Comparison of ENCODE assay signal across 19 cellular contexts in genomic region chr17:29650407-29650806, GRCh38. TPM values are rescaled to one million over a fixed set of nuclear protein-coding genes. Genes with fewer than 3 reads are reported as not detected.
A peak's percentile ranks its signal among the peaks of the same experiment; 100 is the strongest.
DNase-seq lines count a peak whose midpoint lies in the region; ATAC-seq and TF ChIP-seq lines count a peak whose summit lies in the region.
"Had no signal": no experiment of that assay in that cellular context is flagged by ENCODE, and none has a peak within 500 bp of the region (broad histone marks: within the 10 kb centered on the region; RNA-seq: fewer than 3 reads in every experiment).

No MANE protein-coding gene starts in this region.

- no peak overlapping the region for H3K4me2 ChIP-seq in neuronal stem cell (ENCODE audit: insufficient read depth, low read length, poor library complexity, severe bottlenecking)
- H3K4me2 ChIP-seq: neural progenitor cell had no signal

- H3K36me3 Mint-ChIP-seq in activated CD4-positive, alpha-beta T cell treated with anti-CD3 and anti-CD28 coated beads for 36 hours (ENCODE audit: low read depth), result peaks cover 28% of the 10 kb centered on the region
- peaks cover 40% of the 10 kb centered on the region for H3K36me3 Mint-ChIP-seq in activated CD4-positive, alpha-beta T cell treated with anti-CD3 and anti-CD28 coated beads, Interleukin-2, amount 10 ng/mL, durations not matched to agents 24 days and 14 days (ENCODE audit: low read depth)
- H3K36me3 Mint-ChIP-seq in effector memory CD8-positive, alpha-beta T cell (ENCODE audit: insufficient read depth), result peaks cover 75% of the 10 kb centered on the region

- H3K36me3 ChIP-seq in skeletal muscle tissue (ENCODE audit: control insufficient read depth in 3 of 3, insufficient read depth in 3 of 3, low read length in 3 of 3), result peaks cover 6 to 21% (median 17%) of the 10 kb centered on the region in 3 donors
- H3K36me3 ChIP-seq in prostate gland, result no peaks in the 10 kb centered on the region
- peaks cover 3 to 4% of the 10 kb centered on the region in 2 donors for H3K36me3 ChIP-seq in neuronal stem cell (replicated peaks in 1 of 2; ENCODE audit: control insufficient read depth in 2 of 2, insufficient read depth in 2 of 2, low read length in 2 of 2)
- H3K36me3 ChIP-seq: HAP-1, neural progenitor cell had no signal

- intact Hi-C loops in activated CD4-positive, alpha-beta T cell treated with anti-CD3 and anti-CD28 coated beads for 36 hours (cut with DNase I, micrococcal nuclease), result no loop called here
- intact Hi-C loops in activated CD4-positive, alpha-beta T cell treated with anti-CD3 and anti-CD28 coated beads, Interleukin-2, amount 10 ng/mL, durations not matched to agents 24 days and 14 days (cut with micrococcal nuclease), result no loop called here
- intact Hi-C loops in prostate gland (cut with DNase I), result no loop called here

- peak overlapping the region; percentile 15 for H3K27ac Mint-ChIP-seq in activated CD4-positive, alpha-beta T cell treated with anti-CD3 and anti-CD28 coated beads for 36 hours
- H3K27ac Mint-ChIP-seq in activated CD4-positive, alpha-beta T cell treated with anti-CD3 and anti-CD28 coated beads, Interleukin-2, amount 10 ng/mL, durations not matched to agents 24 days and 14 days, result no peak overlapping the region
- peak overlapping the region; percentile 53 to 78 for H3K27ac Mint-ChIP-seq in effector memory CD8-positive, alpha-beta T cell
- H3K27ac Mint-ChIP-seq: mesothelial cell of epicardium, neural progenitor cell had no signal

- no peaks in the 10 kb centered on the region for H3K79me1 ChIP-seq in neuronal stem cell (ENCODE audit: low read depth, low read length)

- H2AK5ac ChIP-seq in neuronal stem cell (ENCODE audit: low read depth, low read length), result no peak overlapping the region

- ATAC-seq in activated CD4-positive, alpha-beta T cell treated with anti-CD3 and anti-CD28 coated beads for 36 hours, result peak; percentile 19
- no peak for ATAC-seq in effector memory CD8-positive, alpha-beta T cell (replicated peaks)
- ATAC-seq: activated naive CD4-positive, alpha-beta T cell treated with anti-CD3 and anti-CD28 coated beads, Interleukin-2, amount 50 U/mL, for 72 hours; HepG2 had no signal

- no peak overlapping the region for H3K14ac ChIP-seq in neuronal stem cell (ENCODE audit: low read length)

- H2BK120ac ChIP-seq in neuronal stem cell (ENCODE audit: low read depth, low read length), result no peak overlapping the region

- H4K91ac ChIP-seq in neuronal stem cell (ENCODE audit: low read depth, low read length, poor library complexity), result no peak overlapping the region

- no peaks in the 10 kb centered on the region for H3K27me3 ChIP-seq in skeletal muscle tissue (ENCODE audit: control insufficient read depth in 3 of 3, insufficient read depth in 3 of 3, low read length in 3 of 3)
- no peaks in the 10 kb centered on the region for H3K27me3 ChIP-seq in prostate gland (replicated peaks; ENCODE audit: insufficient read depth)
- H3K27me3 ChIP-seq in neuronal stem cell (ENCODE audit: control insufficient read depth in 3 of 3, insufficient read depth in 3 of 3, low read depth in 1 of 3, low read length in 3 of 3), result no peaks in the 10 kb centered on the region
- H3K27me3 ChIP-seq: BE2C, neural progenitor cell, SJCRH30 had no signal

- H3K4me1 ChIP-seq in skeletal muscle tissue (ENCODE audit: control insufficient read depth in 3 of 3, insufficient read depth in 3 of 3, low read length in 3 of 3), result peaks cover 9 to 11% (median 10%) of the 10 kb centered on the region in 3 donors
- no peaks in the 10 kb centered on the region for H3K4me1 ChIP-seq in prostate gland (replicated peaks)
- no peaks in the 10 kb centered on the region for H3K4me1 ChIP-seq in neuronal stem cell (ENCODE audit: control insufficient read depth in 2 of 2, insufficient read depth in 1 of 2, low read depth in 1 of 2, low read length in 2 of 2)
- H3K4me1 ChIP-seq: HAP-1, neural progenitor cell had no signal

- no peak overlapping the region for H3K4ac ChIP-seq in neuronal stem cell (ENCODE audit: low read length)

- H3K9me3 ChIP-seq in skeletal muscle tissue (ENCODE audit: control insufficient read depth in 3 of 3, low read length in 3 of 3) (no peaks in the 10 kb centered on the region), prostate gland (no peaks in the 10 kb centered on the region), neuronal stem cell (replicated peaks in 1 of 2; ENCODE audit: control insufficient read depth in 2 of 2, insufficient read depth in 1 of 2, low read depth in 1 of 2, low read length in 2 of 2) (no peaks in the 10 kb centered on the region)
- H3K9me3 ChIP-seq: BE2C, HAP-1, SJCRH30 had no signal

- H3K4me3 ChIP-seq in NB4 (ENCODE audit: low read depth, low read length), result no peak overlapping the region
- H3K4me3 ChIP-seq in skeletal muscle tissue (ENCODE audit: low read length in 3 of 3), result no peak overlapping the region
- no peak overlapping the region for H3K4me3 ChIP-seq in prostate gland
- no peak overlapping the region for H3K4me3 ChIP-seq in neuronal stem cell (ENCODE audit: low read length in 2 of 2)
- H3K4me3 ChIP-seq: HAP-1, neural progenitor cell, SJCRH30 had no signal

- H3K4me1 Mint-ChIP-seq in activated CD4-positive, alpha-beta T cell treated with anti-CD3 and anti-CD28 coated beads for 36 hours, result peaks cover 8% of the 10 kb centered on the region
- H3K4me1 Mint-ChIP-seq in activated CD4-positive, alpha-beta T cell treated with anti-CD3 and anti-CD28 coated beads, Interleukin-2, amount 10 ng/mL, durations not matched to agents 24 days and 14 days, result peaks cover 5% of the 10 kb centered on the region
- H3K4me1 Mint-ChIP-seq in effector memory CD8-positive, alpha-beta T cell (ENCODE audit: low read depth in 2 of 2), result peaks cover 0 to 2% of the 10 kb centered on the region in 2 donors
- H3K4me1 Mint-ChIP-seq: neural progenitor cell had no signal

- POLR2A ChIA-PET in activated CD4-positive, alpha-beta T cell treated with anti-CD3 and anti-CD28 coated beads for 36 hours (lab: Charles Lee), result no interaction called here

- no peak overlapping the region for H2BK12ac ChIP-seq in neuronal stem cell (ENCODE audit: low read length)

- H3K9ac ChIP-seq in skeletal muscle tissue (ENCODE audit: low read depth in 1 of 3, low read length in 3 of 3), result no peak overlapping the region
- H3K9ac ChIP-seq in neuronal stem cell (ENCODE audit: low read depth, low read length, poor library complexity), result no peak overlapping the region
- H3K9ac ChIP-seq: neural progenitor cell had no signal

- H3K4me3 Mint-ChIP-seq in activated CD4-positive, alpha-beta T cell treated with anti-CD3 and anti-CD28 coated beads for 36 hours, result no peak overlapping the region
- H3K4me3 Mint-ChIP-seq in activated CD4-positive, alpha-beta T cell treated with anti-CD3 and anti-CD28 coated beads, Interleukin-2, amount 10 ng/mL, durations not matched to agents 24 days and 14 days, result no peak overlapping the region
- no peak overlapping the region for H3K4me3 Mint-ChIP-seq in effector memory CD8-positive, alpha-beta T cell
- H3K4me3 Mint-ChIP-seq: mesothelial cell of epicardium, neural progenitor cell had no signal

- TF ChIP-seq POLR2A in NB4 (IDR thresholded peaks at IDR 0.05; ENCODE audit: extremely low read depth, insufficient read length), result no peak
- TF ChIP-seq POLR2A in prostate gland (IDR thresholded peaks at IDR 0.05), result no peak

- CTCF ChIA-PET in activated CD4-positive, alpha-beta T cell treated with anti-CD3 and anti-CD28 coated beads for 36 hours (lab: Charles Lee), result no interaction called here

- H3K18ac ChIP-seq in neuronal stem cell (ENCODE audit: low read length), result no peak overlapping the region

- H3K23ac ChIP-seq in neuronal stem cell (ENCODE audit: low read depth, low read length, poor library complexity), result no peak overlapping the region

- no peak for TF ChIP-seq CTCF in NB4 (IDR thresholded peaks at IDR 0.05; ENCODE audit: low read depth, low read length)
- TF ChIP-seq CTCF in prostate gland (IDR thresholded peaks at IDR 0.05), result no peak

- H3K9me3 Mint-ChIP-seq in activated CD4-positive, alpha-beta T cell treated with anti-CD3 and anti-CD28 coated beads for 36 hours (ENCODE audit: low read depth), result no peaks in the 10 kb centered on the region
- H3K9me3 Mint-ChIP-seq in activated CD4-positive, alpha-beta T cell treated with anti-CD3 and anti-CD28 coated beads, Interleukin-2, amount 10 ng/mL, durations not matched to agents 24 days and 14 days, result no peaks in the 10 kb centered on the region
- H3K9me3 Mint-ChIP-seq in effector memory CD8-positive, alpha-beta T cell, result no peaks in the 10 kb centered on the region
- H3K9me3 Mint-ChIP-seq: activated naive CD4-positive, alpha-beta T cell treated with anti-CD3 and anti-CD28 coated beads, Interleukin-2, amount 50 U/mL, for 72 hours; mesothelial cell of epicardium; neural progenitor cell had no signal

- no peak overlapping the region for H2AFZ ChIP-seq in neuronal stem cell (ENCODE audit: low read length)
- H2AFZ ChIP-seq: neural progenitor cell had no signal

- H3K27ac ChIP-seq in skeletal muscle tissue (ENCODE audit: low read depth, low read length) (peak overlapping the region; percentile 19), prostate gland (no peak overlapping the region), neuronal stem cell (replicated peaks; ENCODE audit: low read length) (no peak overlapping the region)
- H3K27ac ChIP-seq: neural progenitor cell, SJCRH30 had no signal

- H2BK5ac ChIP-seq in neuronal stem cell (ENCODE audit: low read length), result no peak overlapping the region

- H4K8ac ChIP-seq in neuronal stem cell (ENCODE audit: low read depth, low read length), result no peak overlapping the region

- no peak overlapping the region for H2BK15ac ChIP-seq in neuronal stem cell (ENCODE audit: low read length)

- 92% methylated on average over 5 of the region's 5 CpGs for WGBS in prostate gland
- no CpG with 5 or more reads among the region's 5 CpGs for WGBS in neuronal stem cell (ENCODE audit: extremely low coverage in 2 of 2, insufficient read length in 2 of 2, insufficient replicate concordance in 1 of 2), 2 donors

- H3K27me3 Mint-ChIP-seq in activated CD4-positive, alpha-beta T cell treated with anti-CD3 and anti-CD28 coated beads for 36 hours, result no peaks in the 10 kb centered on the region
- H3K27me3 Mint-ChIP-seq in activated CD4-positive, alpha-beta T cell treated with anti-CD3 and anti-CD28 coated beads, Interleukin-2, amount 10 ng/mL, durations not matched to agents 24 days and 14 days, result no peaks in the 10 kb centered on the region
- H3K27me3 Mint-ChIP-seq in effector memory CD8-positive, alpha-beta T cell, result no peaks in the 10 kb centered on the region

- DNase-seq in activated CD4-positive, alpha-beta T cell treated with anti-CD3 and anti-CD28 coated beads for 36 hours, result no peak
- DNase-seq in activated CD4-positive, alpha-beta T cell treated with anti-CD3 and anti-CD28 coated beads, Interleukin-2, amount 10 ng/mL, durations not matched to agents 24 days and 14 days, result no peak
- DNase-seq in NB4 (ENCODE audit: low read depth) (peak; percentile 32), prostate gland (ENCODE audit: low spot score) (no peak), neuronal stem cell (ENCODE audit: low spot score) (no peak), SHP77 treated with DMSO at 0.1 percent for 48 hours (lab: John Stamatoyannopoulos, UW) (no peak)
- DNase-seq in effector memory CD8-positive, alpha-beta T cell, result no peak
- DNase-seq: activated CD4-positive, alpha-beta T cell treated with anti-CD3 and anti-CD28 coated beads, Interleukin-2, amount 50 U/mL, for 4 hours; BE2C; NCI-H1694; SJCRH30; stimulated activated CD4-positive, alpha-beta T cell treated with anti-CD3 and anti-CD28 coated beads, Interleukin-4, amount 100 ng/mL, for 1 hour; T-helper 1 cell had no signal

RNA-seq across cellular contexts. Expression of gene CORO6, which starts 27.7 kb away (rescaled TPM):
- total RNA-seq in activated CD4-positive, alpha-beta T cell treated with anti-CD3 and anti-CD28 coated beads for 36 hours, result 10 to 100 TPM; 13.9 to 14.2 TPM
- total RNA-seq in activated CD4-positive, alpha-beta T cell treated with anti-CD3 and anti-CD28 coated beads, Interleukin-2, amount 10 ng/mL, durations not matched to agents 24 days and 14 days, result 5.6 and 6.4 TPM in 2 replicates
- 43.3 TPM for total RNA-seq in skeletal muscle tissue
- 10 to 100 TPM; 23.4 to 33.5 TPM for total RNA-seq in prostate gland
- 5.2 TPM for polyA plus RNA-seq in neuronal stem cell (2013, experiment 1 of 2)
- 5.5 TPM for polyA plus RNA-seq in neuronal stem cell (2013, experiment 2 of 2)

RNA-seq across cellular contexts. Expression of gene ANKRD13B, which starts 57.5 kb away (rescaled TPM):
- total RNA-seq in activated CD4-positive, alpha-beta T cell treated with anti-CD3 and anti-CD28 coated beads for 36 hours, result 10 to 100 TPM; 17.3 to 20.2 TPM
- total RNA-seq in activated CD4-positive, alpha-beta T cell treated with anti-CD3 and anti-CD28 coated beads, Interleukin-2, amount 10 ng/mL, durations not matched to agents 24 days and 14 days, result 43.1 and 49.8 TPM in 2 replicates
- 9.4 TPM for total RNA-seq in skeletal muscle tissue
- 10 to 100 TPM in 1 of 2 donors, 1 to 10 TPM in 1; 2.7 to 30.0 TPM for total RNA-seq in prostate gland
- 24.5 TPM for polyA plus RNA-seq in neuronal stem cell (2013, experiment 1 of 2)
- polyA plus RNA-seq in neuronal stem cell (2013, experiment 2 of 2), result 23.7 TPM
